15 cellular contexts compared by ENCODE assay signal in genomic region chr17:71792966-71793365, GRCh38.
A peak's percentile ranks its signal among the peaks of the same experiment; 100 is the strongest.
DNase-seq lines count a peak whose midpoint lies in the region; ATAC-seq lines count a peak whose summit lies in the region.
"Had no signal": no experiment of that assay in that cellular context is flagged by ENCODE, and none has a peak within 500 bp of the region (broad histone marks: within the 10 kb centered on the region; RNA-seq: fewer than 3 reads in every experiment).

No MANE protein-coding gene starts in this region.

- ATAC-seq in HG02938 (IDR thresholded peaks at IDR 0.05; ENCODE audit: unreplicated experiment) = no peak
- ATAC-seq: psoas muscle, upper lobe of right lung had no signal

- DNase-seq in EH (ENCODE audit: low read depth) = peak; percentile 48
- peak; percentile 70 for DNase-seq in RPMI7951 (ENCODE audit: low read depth)
- peak; percentile 36 for DNase-seq in fibroblast of gingiva (ENCODE audit: low read depth)
- DNase-seq in non-pigmented ciliary epithelial cell (ENCODE audit: low read depth) = peak; percentile 76
- no peak for DNase-seq in T-helper 2 cell
- DNase-seq in NCI-H226 = no peak
- no peak for DNase-seq in stimulated activated naive CD4-positive, alpha-beta T cell treated with Interleukin-2 at 50 U/mL for 16 hours (lab: John Stamatoyannopoulos, UW)
- DNase-seq: activated naive CD8-positive, alpha-beta T cell treated with anti-CD3 and anti-CD28 coated beads for 36 hours; NCI-H1436; OCI-M1; psoas muscle; stimulated activated CD4-positive, alpha-beta T cell treated with anti-CD3 and anti-CD28 coated beads, Interleukin-2, amount 100 ng/mL, for 24 hours; SW 1271; upper lobe of right lung had no signal

Comparison
In these comparisons a context has a peak if more than half of its experiments do, and no peak if none do; other contexts are left out.
1. DNase-seq: peak in EH (single experiment), RPMI7951 (single experiment), fibroblast of gingiva (single experiment) and non-pigmented ciliary epithelial cell (single experiment); none in T-helper 2 cell (0 of 5), NCI-H226 (single experiment) and stimulated activated naive CD4-positive, alpha-beta T cell treated with Interleukin-2 at 50 U/mL for 16 hours (single experiment).